In the genomic region with DNA sequence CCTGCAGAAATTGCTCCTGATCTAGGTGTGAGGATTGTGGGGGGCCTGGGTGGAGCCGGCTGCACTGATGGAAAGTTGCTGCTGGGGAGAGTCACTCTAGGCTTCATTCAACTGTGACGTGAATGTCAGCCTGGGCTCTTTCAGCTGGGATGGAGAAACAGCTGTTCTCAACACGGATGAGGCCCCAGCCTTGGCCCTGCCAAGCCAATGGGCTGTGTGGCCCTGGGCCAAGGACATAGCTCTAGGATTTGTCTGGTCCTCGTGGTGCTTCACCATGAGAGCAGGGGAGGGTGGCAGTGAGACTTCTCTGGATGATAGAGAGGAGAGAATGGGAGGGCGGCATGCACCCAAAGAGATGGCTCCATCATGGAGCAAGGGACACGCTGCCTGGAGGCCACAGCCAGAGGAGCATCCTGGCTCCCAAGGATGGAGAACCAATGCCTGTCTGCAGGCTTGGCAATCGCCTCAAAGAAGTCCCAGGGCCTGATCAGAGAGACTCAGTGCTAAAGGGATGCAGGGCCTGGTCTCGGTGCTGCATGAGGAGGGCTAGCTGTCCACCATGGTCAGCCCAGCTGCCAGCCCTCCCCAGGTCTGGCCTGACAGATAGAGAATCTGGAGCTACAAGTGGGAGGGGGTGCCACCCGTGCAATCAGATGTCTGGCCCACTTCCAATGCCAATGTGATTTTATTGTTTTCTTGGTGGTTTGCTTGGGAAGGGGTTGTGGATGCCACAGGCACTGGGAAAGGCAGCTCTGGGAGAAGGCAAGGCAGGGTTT, we compare ENCODE assay signal across 15 cellular contexts.
DNase-seq lines count a peak whose midpoint lies in the region; ATAC-seq and TF ChIP-seq lines count a peak whose summit lies in the region.
"Had no signal": no experiment of that assay in that cellular context is flagged by ENCODE, and none has a peak within 500 bp of the region (broad histone marks: within the 10 kb centered on the region; RNA-seq: fewer than 3 reads in every experiment).

No MANE protein-coding gene starts in this region.

- H3K27me3 Mint-ChIP-seq in brain, result peaks cover 8% of the 10 kb centered on the region
- H3K27me3 Mint-ChIP-seq in stimulated activated naive B cell treated with anti-CD40 and anti-IgM and Interleukin-4, amounts not matched to agents 10 μg/mL and 1 μg/mL and 100 μg/mL, for 72 hours, result peaks cover 0 to 5% of the 10 kb centered on the region in 2 donors

- no peak for ATAC-seq in left ventricle myocardium superior
- ATAC-seq in stimulated activated naive B cell treated with anti-CD40 and anti-IgM and Interleukin-4, amounts not matched to agents 10 μg/mL and 1 μg/mL and 100 μg/mL, for 72 hours (replicated peaks), result no peak
- ATAC-seq in GM21619 (IDR thresholded peaks at IDR 0.05; ENCODE audit: unreplicated experiment), result no peak
- no peak for ATAC-seq in GM18505 (IDR thresholded peaks at IDR 0.05; ENCODE audit: unreplicated experiment)
- ATAC-seq: A549; activated CD4-positive, CD25-positive, alpha-beta regulatory T cell treated with anti-CD3 and anti-CD28 coated beads, Interleukin-2, amount 50 U/mL, for 24 hours; naive thymus-derived CD4-positive, alpha-beta T cell had no signal

- peaks cover 0 to 10% (median 8%) of the 10 kb centered on the region in 5 experiments for H3K9me3 Mint-ChIP-seq in brain
- no peaks in the 10 kb centered on the region for H3K9me3 Mint-ChIP-seq in stimulated activated naive B cell treated with anti-CD40 and anti-IgM and Interleukin-4, amounts not matched to agents 10 μg/mL and 1 μg/mL and 100 μg/mL, for 72 hours

- intact Hi-C loops in left ventricle myocardium superior (cut with micrococcal nuclease), result no loop called here
- intact Hi-C loops in cardiac septum (cut with DNase I), result no loop called here

- H3K4me3 Mint-ChIP-seq in brain, result no peak overlapping the region
- H3K4me3 Mint-ChIP-seq in stimulated activated naive B cell treated with anti-CD40 and anti-IgM and Interleukin-4, amounts not matched to agents 10 μg/mL and 1 μg/mL and 100 μg/mL, for 72 hours, result no peak overlapping the region

- peaks cover 68% of the 10 kb centered on the region for H3K4me1 Mint-ChIP-seq in brain
- H3K4me1 Mint-ChIP-seq in stimulated activated naive B cell treated with anti-CD40 and anti-IgM and Interleukin-4, amounts not matched to agents 10 μg/mL and 1 μg/mL and 100 μg/mL, for 72 hours, result peaks cover 44 to 72% of the 10 kb centered on the region in 2 donors

- peak overlapping the region in 4 of 5 experiments; percentile 27 to 87 (median 42) for H3K27ac Mint-ChIP-seq in brain
- peak overlapping the region; percentile 74 for H3K27ac Mint-ChIP-seq in stimulated activated naive B cell treated with anti-CD40 and anti-IgM and Interleukin-4, amounts not matched to agents 10 μg/mL and 1 μg/mL and 100 μg/mL, for 72 hours

- H3K36me3 Mint-ChIP-seq in brain, result no peaks in the 10 kb centered on the region
- H3K36me3 Mint-ChIP-seq in stimulated activated naive B cell treated with anti-CD40 and anti-IgM and Interleukin-4, amounts not matched to agents 10 μg/mL and 1 μg/mL and 100 μg/mL, for 72 hours, result no peaks in the 10 kb centered on the region

- DNase-seq in NCI-H510A treated with DMSO at 0.1 percent for 48 hours (lab: John Stamatoyannopoulos, UW) (peak; percentile 58), NCI-H510A (lab: John Stamatoyannopoulos, UW) (no peak), left ventricle myocardium superior (peak; percentile 56), cardiac septum (ENCODE audit: low spot score) (no peak)
- DNase-seq in stimulated activated naive B cell treated with anti-CD40 and anti-IgM and Interleukin-4, amounts not matched to agents 10 μg/mL and 1 μg/mL and 100 μg/mL, for 72 hours, result no peak
- DNase-seq: activated gamma-delta T cell treated with Interleukin-2 at 50 U/mL for 16 hours; C1 segment of cervical spinal cord; naive thymus-derived CD4-positive, alpha-beta T cell; NCI-H1694; Peyer's patch had no signal

- no peak for TF ChIP-seq POLR2A in GM18505 (IDR thresholded peaks at IDR 0.05; ENCODE audit: borderline replicate concordance, extremely low read depth, insufficient read depth, insufficient read length)

- no peak for TF ChIP-seq CTCF in brain (conservative IDR thresholded peaks at IDR 0.05)

Comparison
In these comparisons a context has a peak if more than half of its experiments do, and no peak if none do; other contexts are left out.
1. DNase-seq: peak in NCI-H510A treated with DMSO at 0.1 percent for 48 hours (single experiment) and left ventricle myocardium superior (single experiment); none in NCI-H510A (single experiment), cardiac septum (single experiment) and stimulated activated naive B cell treated with anti-CD40 and anti-IgM and Interleukin-4, amounts not matched to agents 10 μg/mL and 1 μg/mL and 100 μg/mL, for 72 hours (single experiment).